In genomic region chr20:25290646-25291431, GRCh38 we compare ENCODE assay signal across 30 cellular contexts. TPM values are rescaled to one million over a fixed set of nuclear protein-coding genes. Genes with fewer than 3 reads are reported as not detected.
DNase-seq lines count a peak whose midpoint lies in the region; ATAC-seq and TF ChIP-seq lines count a peak whose summit lies in the region.
"Had no signal": no experiment of that assay in that cellular context is flagged by ENCODE, and none has a peak within 500 bp of the region (broad histone marks: within the 10 kb centered on the region; RNA-seq: fewer than 3 reads in every experiment).

No MANE protein-coding gene starts in this region.

- CTCF ChIA-PET in WTC11 (lab: Charles Lee) = interaction anchor here (1.3 to 2.2 kb wide), 2 partner anchors 44 to 108 kb away, joined by 4 to 7 read pairs; no protein-coding TSS in a partner anchor

- intact Hi-C loops in CD14-positive monocyte (cut with micrococcal nuclease) = no loop called here
- intact Hi-C loops in mucosa of descending colon (cut with DNase I, micrococcal nuclease) = no loop called here

- POLR2A ChIA-PET in WTC11 (lab: Charles Lee) = no interaction called here

- H3K4me3 Mint-ChIP-seq in CD14-positive monocyte (no peak overlapping the region), WTC11 (no peak overlapping the region)
- H3K4me3 Mint-ChIP-seq: activated CD4-positive, alpha-beta T cell treated with anti-CD3 and anti-CD28 coated beads, Interleukin-2, amount 10 ng/mL, durations not matched to agents 7 days and 5 days; activated naive CD8-positive, alpha-beta T cell treated with anti-CD3 and anti-CD28 coated beads, Interleukin-2, amount 50 U/mL, for 24 hours; H9; memory B cell had no signal

- peak overlapping the region in 4 of 7 donors; percentile 3 to 81 (median 22) for H3K27ac Mint-ChIP-seq in CD14-positive monocyte
- H3K27ac Mint-ChIP-seq in WTC11 = no peak overlapping the region
- H3K27ac Mint-ChIP-seq: activated naive CD8-positive, alpha-beta T cell treated with anti-CD3 and anti-CD28 coated beads, Interleukin-2, amount 50 U/mL, for 24 hours; memory B cell had no signal

- peak overlapping the region; percentile 51 for H3K27ac ChIP-seq in cardiac muscle cell
- H3K27ac ChIP-seq: SJCRH30, tibial nerve, VCaP had no signal

- no peaks in the 10 kb centered on the region for H3K4me1 Mint-ChIP-seq in CD14-positive monocyte
- H3K4me1 Mint-ChIP-seq in WTC11 = peaks cover 10% of the 10 kb centered on the region; the same call in 1 of the 2 replicates
- H3K4me1 Mint-ChIP-seq: activated CD4-positive, alpha-beta T cell treated with anti-CD3 and anti-CD28 coated beads, Interleukin-2, amount 10 ng/mL, durations not matched to agents 7 days and 5 days; activated naive CD8-positive, alpha-beta T cell treated with anti-CD3 and anti-CD28 coated beads, Interleukin-2, amount 50 U/mL, for 24 hours had no signal

- H3K4me3 ChIP-seq in cardiac muscle cell (no peak overlapping the region), mucosa of descending colon (no peak overlapping the region)
- H3K4me3 ChIP-seq: GM12878, SJCRH30, tibial nerve had no signal

- TF ChIP-seq CTCF in CD14-positive monocyte (IDR thresholded peaks at IDR 0.05) = no peak
- TF ChIP-seq CTCF in WTC11 (IDR thresholded peaks at IDR 0.05) = no peak
- no peak for TF ChIP-seq CTCF in cardiac muscle cell (IDR thresholded peaks at IDR 0.05; ENCODE audit: low read depth, low read length)
- no peak for TF ChIP-seq CTCF in mucosa of descending colon (IDR thresholded peaks at IDR 0.05)

- ATAC-seq in WTC11 (no peak), mucosa of descending colon (no peak), GM18517 (IDR thresholded peaks at IDR 0.05; ENCODE audit: unreplicated experiment) (no peak)
- ATAC-seq: activated naive CD8-positive, alpha-beta T cell treated with anti-CD3 and anti-CD28 coated beads, Interleukin-2, amount 50 U/mL, for 24 hours; GM12878; Panc1; sciatic nerve had no signal

- H3K9me3 Mint-ChIP-seq in CD14-positive monocyte (no peaks in the 10 kb centered on the region), WTC11 (no peaks in the 10 kb centered on the region)
- H3K9me3 Mint-ChIP-seq: activated CD4-positive, alpha-beta T cell treated with anti-CD3 and anti-CD28 coated beads, Interleukin-2, amount 10 ng/mL, durations not matched to agents 7 days and 5 days; activated naive CD8-positive, alpha-beta T cell treated with anti-CD3 and anti-CD28 coated beads, Interleukin-2, amount 50 U/mL, for 24 hours; H9; memory B cell had no signal

- H3K36me3 Mint-ChIP-seq in CD14-positive monocyte (peaks cover 64 to 84% of the 10 kb centered on the region in 2 donors), WTC11 (peaks cover 18% of the 10 kb centered on the region)

- H3K27me3 Mint-ChIP-seq in CD14-positive monocyte (ENCODE audit: low read depth in 3 of 3) (no peaks in the 10 kb centered on the region), WTC11 (ENCODE audit: low read depth) (no peaks in the 10 kb centered on the region)
- H3K27me3 Mint-ChIP-seq: activated CD4-positive, alpha-beta T cell treated with anti-CD3 and anti-CD28 coated beads, Interleukin-2, amount 10 ng/mL, durations not matched to agents 7 days and 5 days; activated naive CD8-positive, alpha-beta T cell treated with anti-CD3 and anti-CD28 coated beads, Interleukin-2, amount 50 U/mL, for 24 hours; memory B cell; progenitor cell of endocrine pancreas had no signal

- DNase-seq in CD14-positive monocyte (ENCODE audit: low spot score) (no peak), WTC11 (ENCODE audit: low spot score) (no peak), cardiac muscle cell (ENCODE audit: low read depth in 1 of 2, low spot score in 1 of 2) (no peak), mucosa of descending colon (peak in 2 of 3 donors; percentile 28 to 47), NCI-H1417 (lab: John Stamatoyannopoulos, UW) (no peak), NCI-H146 treated with DMSO at 0.1 percent for 48 hours (lab: John Stamatoyannopoulos, UW; ENCODE audit: unreplicated experiment) (no peak), NCI-H510A (lab: John Stamatoyannopoulos, UW) (no peak)
- DNase-seq: activated CD4-positive, alpha-beta T cell treated with anti-CD3 and anti-CD28 coated beads, Interleukin-2, amount 10 ng/mL, durations not matched to agents 7 days and 5 days; activated gamma-delta T cell; activated naive CD8-positive, alpha-beta T cell treated with anti-CD3 and anti-CD28 coated beads, Interleukin-2, amount 50 U/mL, for 24 hours; activated T-cell treated with anti-CD3 and anti-CD28 coated beads, Interleukin-2, amount 50 U/mL, for 1 hour; central memory CD4-positive, alpha-beta T cell; foreskin melanocyte; H9; hypothalamus; NCI-H2081; NCI-H2227 treated with DMSO at 0.1 percent for 48 hours; NCI-H69; SJCRH30; stimulated activated CD4-positive, alpha-beta T cell treated with anti-CD3 and anti-CD28 coated beads, Interleukin-4, amount 100 ng/mL, for 1 hour; SW 1271; T-helper 9 cell had no signal

- no peaks in the 10 kb centered on the region for H3K27me3 ChIP-seq in cardiac muscle cell
- H3K27me3 ChIP-seq: SJCRH30, tibial nerve had no signal

- H3K4me1 ChIP-seq in cardiac muscle cell (ENCODE audit: low read depth) = peaks cover 9% of the 10 kb centered on the region
- peaks cover 11% of the 10 kb centered on the region for H3K4me1 ChIP-seq in mucosa of descending colon (ENCODE audit: low read depth)

- peaks cover 55% of the 10 kb centered on the region for H3K36me3 ChIP-seq in cardiac muscle cell
- H3K36me3 ChIP-seq in mucosa of descending colon (ENCODE audit: low read depth) = no peaks in the 10 kb centered on the region

- no peaks in the 10 kb centered on the region for H3K9me3 ChIP-seq in cardiac muscle cell (ENCODE audit: low read depth)
- H3K9me3 ChIP-seq in mucosa of descending colon = no peaks in the 10 kb centered on the region
- H3K9me3 ChIP-seq: SJCRH30, tibial nerve had no signal

TF ChIP-seq in WTC11, 78 proteins besides CTCF, POLR2A, EP300 and RAD21:
- TF ChIP-seq ZNF263 (CRISPR knock-in tag; IDR thresholded peaks at IDR 0.05; ENCODE audit: low read depth) (peak; percentile 34; the same call in 1 of the 2 replicates), IRF2 (CRISPR knock-in tag; IDR thresholded peaks at IDR 0.05; ENCODE audit: borderline replicate concordance, low read depth) (no peak)

RNA-seq across cellular contexts. Expression of gene PYGB, which starts 43.0 kb away (rescaled TPM):
- polyA plus RNA-seq in CD14-positive monocyte (10 to 100 TPM; 26.7 to 33.2 TPM), cardiac muscle cell (178 and 192 TPM in 2 replicates)
- total RNA-seq in WTC11 (2021) (44.5 to 48.5 TPM (median 46.3 TPM) in 3 replicates), cardiac muscle cell (243 and 268 TPM in 2 replicates), mucosa of descending colon (100 to 1,000 TPM; 247 to 252 (median 247) TPM)

Comparison
In these comparisons a context has a peak if more than half of its experiments do, and no peak if none do; other contexts are left out.
1. DNase-seq: peak in mucosa of descending colon (2 of 3); none in CD14-positive monocyte (single experiment), WTC11 (single experiment), cardiac muscle cell (0 of 2), NCI-H1417 (0 of 3), NCI-H146 treated with DMSO at 0.1 percent for 48 hours (single experiment) and NCI-H510A (single experiment).